ENCODE assay signal across 27 cellular contexts in the genomic region with DNA sequence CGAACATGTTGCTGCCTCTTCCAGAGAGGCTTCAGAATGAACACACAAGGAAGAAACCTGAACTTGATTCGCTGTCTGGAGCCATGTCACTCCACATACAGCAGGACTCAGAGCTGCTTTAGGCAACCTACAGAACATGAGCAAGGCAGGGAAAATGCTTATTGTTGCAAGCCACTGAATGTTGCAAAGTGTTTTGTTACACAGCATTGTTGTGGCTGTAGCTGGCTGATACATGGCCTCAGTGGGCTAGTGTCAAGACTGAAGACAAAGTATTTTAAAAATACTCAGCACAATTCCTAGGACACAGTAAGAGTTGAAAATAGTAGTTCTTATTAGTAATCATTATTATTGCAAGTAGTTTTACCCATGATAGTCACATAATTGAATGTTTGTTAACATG.
"Had no signal": no experiment of that assay in that cellular context is flagged by ENCODE, and none has a peak within 500 bp of the region (broad histone marks: within the 10 kb centered on the region; RNA-seq: fewer than 3 reads in every experiment).

No MANE protein-coding gene starts in this region.

- H3K36me3 Mint-ChIP-seq: immature natural killer cell, mesothelial cell of epicardium, naive B cell, natural killer cell had no signal

- H3K9me3 ChIP-seq: neutrophil, ovary, testis, thyroid gland, transverse colon had no signal

- H3K4me3 Mint-ChIP-seq: immature natural killer cell, mesothelial cell of epicardium, natural killer cell had no signal

- DNase-seq: hypothalamus; immature natural killer cell; kidney; left ventricle myocardium inferior; mesendoderm; naive B cell; natural killer cell; occipital lobe; ovary; stimulated activated CD4-positive, alpha-beta T cell treated with anti-CD3 and anti-CD28 coated beads, Interleukin-12 subunit alpha, Interleukin-12 subunit beta, amount 100 ng/mL, for 4 hours; stimulated activated CD4-positive, alpha-beta T cell treated with anti-CD3 and anti-CD28 coated beads, Interleukin-15, amount 100 ng/mL, for 24 hours; stimulated activated CD4-positive, alpha-beta T cell treated with anti-CD3 and anti-CD28 coated beads, Interleukin-2, amount 100 ng/mL, for 24 hours; stimulated activated CD4-positive, alpha-beta T cell treated with anti-CD3 and anti-CD28 coated beads, Interleukin-4, amount 100 ng/mL, for 1 hour; stimulated activated naive B cell treated with anti-CD40 and anti-IgM and Interleukin-4, amounts not matched to agents 10 μg/mL and 1 μg/mL and 100 μg/mL, for 72 hours; stimulated activated naive CD8-positive, alpha-beta T cell treated with anti-CD3 and anti-CD28 coated beads, Interleukin-15, Interleukin-2, amounts not matched to agents 100 U/mL and 50 U/mL, for 24 hours; stomach; testis; thyroid gland; transverse colon; upper lobe of right lung had no signal

- H3K4me3 ChIP-seq: left ventricle myocardium inferior, lung, ovary, right atrium auricular region, skin epidermis, stomach, testis, thyroid gland, transverse colon, upper lobe of right lung had no signal

- H3K27ac Mint-ChIP-seq: immature natural killer cell, mesothelial cell of epicardium, naive B cell, natural killer cell, progenitor cell of endocrine pancreas had no signal

- ATAC-seq: natural killer cell; sciatic nerve; stimulated activated naive B cell treated with anti-CD40 and anti-IgM and Interleukin-4, amounts not matched to agents 10 μg/mL and 1 μg/mL and 100 μg/mL, for 72 hours; stimulated activated naive CD8-positive, alpha-beta T cell treated with anti-CD3 and anti-CD28 coated beads, Interleukin-15, Interleukin-2, amounts not matched to agents 100 U/mL and 50 U/mL, for 24 hours; upper lobe of right lung had no signal

- H3K27me3 ChIP-seq: ovary, right atrium auricular region, testis, thyroid gland, upper lobe of right lung had no signal

- H3K9me3 Mint-ChIP-seq: immature natural killer cell, natural killer cell had no signal

- H3K27ac ChIP-seq: left ventricle myocardium inferior, neutrophil, ovary, right atrium auricular region, skin epidermis, testis, thyroid gland, upper lobe of right lung had no signal

- H3K36me3 ChIP-seq: left ventricle myocardium inferior, neutrophil, ovary, right atrium auricular region, stomach, thyroid gland, transverse colon, upper lobe of right lung had no signal

- H3K27me3 Mint-ChIP-seq: naive B cell had no signal

- H3K4me1 Mint-ChIP-seq: immature natural killer cell, natural killer cell had no signal
